ENCODE assay signal across 8 cellular contexts in genomic region chr7:82247814-82248433, GRCh38.
DNase-seq lines count a peak whose midpoint lies in the region; ATAC-seq and TF ChIP-seq lines count a peak whose summit lies in the region.

No MANE protein-coding gene starts in this region.

- no peaks in the 10 kb centered on the region for H3K79me2 ChIP-seq in KMS-11 (ENCODE audit: insufficient read depth, low read depth)

- no peak overlapping the region for H3K9ac ChIP-seq in KMS-11

- peak; percentile 49 for DNase-seq in DMS 273 (lab: John Stamatoyannopoulos, UW; ENCODE audit: unreplicated experiment)
- DNase-seq in amniotic epithelial cell (ENCODE audit: low read depth) = peak; percentile 21
- DNase-seq in medulla oblongata (ENCODE audit: extremely low spot score) = peak; percentile 50
- no peak for DNase-seq in SHP77 (lab: John Stamatoyannopoulos, UW)
- no peak for DNase-seq in C1 segment of cervical spinal cord (lab: John Stamatoyannopoulos, UW)

- H2AFZ ChIP-seq in KMS-11 (ENCODE audit: low read depth) = no peak overlapping the region

- ATAC-seq in GM21825 (IDR thresholded peaks at IDR 0.05; ENCODE audit: unreplicated experiment) = no peak
- ATAC-seq in HG03378 (IDR thresholded peaks at IDR 0.05; ENCODE audit: unreplicated experiment) = no peak

- no peak overlapping the region for H3K4me3 ChIP-seq in KMS-11 (IDR thresholded peaks at IDR 0.05; ENCODE audit: insufficient read depth, low read depth, low read length)

- H3K27me3 ChIP-seq in KMS-11 (ENCODE audit: insufficient read depth, low read depth) = no peaks in the 10 kb centered on the region

- TF ChIP-seq CTCF in KMS-11 (conservative IDR thresholded peaks at IDR 0.05; ENCODE audit: low read depth, low read length) = peak; percentile 66

- H3K4me1 ChIP-seq in KMS-11 (ENCODE audit: low read depth, poor library complexity, severe bottlenecking) = peaks cover 6% of the 10 kb centered on the region

- no peak overlapping the region for H3K4me2 ChIP-seq in KMS-11

- no peaks in the 10 kb centered on the region for H4K20me1 ChIP-seq in KMS-11 (ENCODE audit: insufficient read depth)

- H3K27ac ChIP-seq in KMS-11 = no peak overlapping the region

- H3K36me3 ChIP-seq in KMS-11 (ENCODE audit: insufficient read depth) = no peaks in the 10 kb centered on the region

Comparison
In these comparisons a context has a peak if more than half of its experiments do, and no peak if none do; other contexts are left out.
1. DNase-seq: peak in DMS 273 (single experiment), amniotic epithelial cell (single experiment) and medulla oblongata (single experiment); none in SHP77 (0 of 2) and C1 segment of cervical spinal cord (0 of 14).